Comparison of ENCODE assay signal across 8 cellular contexts in the genomic region with DNA sequence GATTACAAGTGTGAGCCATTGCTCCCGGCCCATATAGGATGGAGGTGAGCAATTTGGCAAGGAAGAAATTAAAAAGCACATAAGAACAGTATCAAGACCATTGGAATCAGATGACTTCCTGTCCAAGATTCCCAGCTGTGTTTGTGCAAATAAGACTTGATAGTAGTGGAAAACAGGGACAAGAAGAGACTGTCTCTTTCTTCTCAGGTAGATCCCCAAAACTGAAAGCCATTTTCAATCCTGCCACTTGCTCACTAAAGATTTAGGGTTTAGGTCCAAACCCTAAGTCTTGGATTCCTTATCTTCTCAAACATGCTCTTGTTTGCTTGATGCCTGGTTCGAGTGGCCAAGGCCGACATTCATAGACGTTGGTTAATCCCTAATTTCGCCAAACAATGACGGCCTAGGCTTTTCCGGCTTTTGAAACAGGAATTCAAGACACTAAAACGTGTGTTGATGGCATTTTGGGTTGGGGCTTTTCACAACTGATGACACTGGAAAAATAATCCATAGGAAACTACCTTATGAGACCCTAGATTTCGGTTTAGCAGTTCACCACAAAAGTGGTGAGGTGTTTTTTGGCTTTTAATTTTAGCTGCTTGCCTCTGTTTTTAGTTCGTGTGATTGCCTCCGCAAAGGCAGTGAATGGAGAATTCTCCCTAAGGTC. TPM values are rescaled to one million over a fixed set of nuclear protein-coding genes. Genes with fewer than 3 reads are reported as not detected.
DNase-seq lines count a peak whose midpoint lies in the region; ATAC-seq and TF ChIP-seq lines count a peak whose summit lies in the region.

No MANE protein-coding gene starts in this region.

- peak overlapping the region; percentile 94 to 97 (median 95) for H3K27ac Mint-ChIP-seq in CD14-positive monocyte
- peak overlapping the region; percentile 95 to 96 for H3K27ac Mint-ChIP-seq in natural killer cell

- H3K4me3 ChIP-seq in Loucy (ENCODE audit: low read length, poor library complexity, severe bottlenecking) = peak overlapping the region; percentile 74

- H3K36me3 Mint-ChIP-seq in CD14-positive monocyte (peaks cover 3 to 13% of the 10 kb centered on the region in 2 donors), natural killer cell (no peaks in the 10 kb centered on the region)

- TF ChIP-seq CTCF in CD14-positive monocyte (IDR thresholded peaks at IDR 0.05) (no peak), Loucy (conservative IDR thresholded peaks at IDR 0.05; ENCODE audit: low read length) (no peak), natural killer cell (IDR thresholded peaks at IDR 0.05) (no peak)

- H3K9me3 Mint-ChIP-seq in CD14-positive monocyte = no peaks in the 10 kb centered on the region
- no peaks in the 10 kb centered on the region for H3K9me3 Mint-ChIP-seq in natural killer cell

- H4K20me1 ChIP-seq in Loucy (ENCODE audit: insufficient read depth, low read length, poor library complexity, severe bottlenecking) = peaks cover 42% of the 10 kb centered on the region

- intact Hi-C loops in CD14-positive monocyte (cut with micrococcal nuclease) (loop anchor here (5.0 kb wide), 2 partner anchors 48 to 53 kb away; a partner anchor contains a TSS), natural killer cell (cut with micrococcal nuclease) (loop anchor here (1.0 to 5.0 kb wide), 4 partner anchors 48 to 522 kb away; a partner anchor contains a TSS)

- H2AFZ ChIP-seq in Loucy (ENCODE audit: low read length) = peak overlapping the region; percentile 65

- H3K9me2 ChIP-seq in Loucy (replicated peaks; ENCODE audit: low read depth, low read length) = no peaks in the 10 kb centered on the region

- H3K27me3 ChIP-seq in Loucy (ENCODE audit: insufficient read depth, low read length, poor library complexity, severe bottlenecking) = no peaks in the 10 kb centered on the region

- 0 out of 2 replicates have a peak, but pooled peaks cover 3% of the 10 kb centered on the region for H3F3A ChIP-seq in Loucy (ENCODE audit: low read depth)

- peaks cover 6 to 13% (median 8%) of the 10 kb centered on the region in 3 donors for H3K27me3 Mint-ChIP-seq in CD14-positive monocyte (ENCODE audit: low read depth in 3 of 3)
- H3K27me3 Mint-ChIP-seq in natural killer cell (ENCODE audit: low read depth in 2 of 2) = no peaks in the 10 kb centered on the region

- H3K9ac ChIP-seq in Loucy (ENCODE audit: low read depth, low read length, poor library complexity, severe bottlenecking) = peak overlapping the region; percentile 71

- peak overlapping the region; percentile 97 for H3K27ac ChIP-seq in cingulate gyrus (ENCODE audit: low read depth, low read length)

- peak overlapping the region; percentile 89 for H3K4me2 ChIP-seq in Loucy (ENCODE audit: low read depth, low read length, poor library complexity, severe bottlenecking)

- no peaks in the 10 kb centered on the region for H3K9me3 ChIP-seq in Loucy (ENCODE audit: insufficient read depth, low read depth, low read length)

- H3K36me3 ChIP-seq in Loucy (ENCODE audit: insufficient read depth, low read length) = no peaks in the 10 kb centered on the region

- H3K4me1 ChIP-seq in Loucy (ENCODE audit: insufficient read depth, low read length, poor library complexity, severe bottlenecking) = peaks cover 47% of the 10 kb centered on the region

- DNase-seq in CD14-positive monocyte (ENCODE audit: low spot score) (no peak), natural killer cell (no peak), iPS-NIHi11 (ENCODE audit: low spot score) (no peak), NOMO-1 treated with dmso at 0.1 percent for 144 hours (lab: John Stamatoyannopoulos, UW; ENCODE audit: unreplicated experiment) (no peak)

- peaks cover 53% of the 10 kb centered on the region for H3K4me1 Mint-ChIP-seq in CD14-positive monocyte
- H3K4me1 Mint-ChIP-seq in natural killer cell = peaks cover 52 to 62% of the 10 kb centered on the region in 2 donors

- H3K79me2 ChIP-seq in Loucy (ENCODE audit: insufficient read depth, low read length) = peaks cover 47% of the 10 kb centered on the region

- peak overlapping the region; percentile 74 to 83 for H3K4me3 Mint-ChIP-seq in CD14-positive monocyte
- peak overlapping the region; percentile 81 for H3K4me3 Mint-ChIP-seq in natural killer cell

- ATAC-seq in natural killer cell (no peak), HG02678 (IDR thresholded peaks at IDR 0.05; ENCODE audit: unreplicated experiment) (no peak), GM19452 (IDR thresholded peaks at IDR 0.05; ENCODE audit: unreplicated experiment) (no peak)

RNA-seq across cellular contexts. Expression of a gene that starts 1.0 kb away (rescaled TPM):
- 10 to 100 TPM in 1 of 2 donors, 1 to 10 TPM in 1; 6.7 to 12.7 TPM for polyA plus RNA-seq in CD14-positive monocyte
- 100 to 1,000 TPM; 236 to 259 (median 249) TPM for total RNA-seq in natural killer cell

RNA-seq across cellular contexts. Expression of a gene that starts 4.0 kb away (rescaled TPM):
- 1 to 10 TPM; 7.1 to 7.2 TPM for polyA plus RNA-seq in CD14-positive monocyte
- total RNA-seq in natural killer cell = 100 to 1,000 TPM; 123 to 165 (median 128) TPM

RNA-seq across cellular contexts. Expression of a gene that starts 22.9 kb away (rescaled TPM):
- 10 to 100 TPM; 58.0 to 71.4 TPM for polyA plus RNA-seq in CD14-positive monocyte
- 10 to 100 TPM; 45.9 to 50.6 (median 47.5) TPM for total RNA-seq in natural killer cell

RNA-seq across cellular contexts. Expression of a gene that starts 48.3 kb away (rescaled TPM):
- 1 to 10 TPM; 1.1 to 1.7 TPM for polyA plus RNA-seq in CD14-positive monocyte
- 10 to 100 TPM in 2 of 3 donors, 1 to 10 TPM in 1; 8.2 to 10.9 (median 10.8) TPM for total RNA-seq in natural killer cell

RNA-seq across cellular contexts. Expression of a gene that starts 48.5 kb away (rescaled TPM):
- not detected for polyA plus RNA-seq in CD14-positive monocyte
- under 1 TPM; 0.07 to 0.29 (median 0.28) TPM for total RNA-seq in natural killer cell
